ENCODE assay signal across 21 cellular contexts in the genomic region with DNA sequence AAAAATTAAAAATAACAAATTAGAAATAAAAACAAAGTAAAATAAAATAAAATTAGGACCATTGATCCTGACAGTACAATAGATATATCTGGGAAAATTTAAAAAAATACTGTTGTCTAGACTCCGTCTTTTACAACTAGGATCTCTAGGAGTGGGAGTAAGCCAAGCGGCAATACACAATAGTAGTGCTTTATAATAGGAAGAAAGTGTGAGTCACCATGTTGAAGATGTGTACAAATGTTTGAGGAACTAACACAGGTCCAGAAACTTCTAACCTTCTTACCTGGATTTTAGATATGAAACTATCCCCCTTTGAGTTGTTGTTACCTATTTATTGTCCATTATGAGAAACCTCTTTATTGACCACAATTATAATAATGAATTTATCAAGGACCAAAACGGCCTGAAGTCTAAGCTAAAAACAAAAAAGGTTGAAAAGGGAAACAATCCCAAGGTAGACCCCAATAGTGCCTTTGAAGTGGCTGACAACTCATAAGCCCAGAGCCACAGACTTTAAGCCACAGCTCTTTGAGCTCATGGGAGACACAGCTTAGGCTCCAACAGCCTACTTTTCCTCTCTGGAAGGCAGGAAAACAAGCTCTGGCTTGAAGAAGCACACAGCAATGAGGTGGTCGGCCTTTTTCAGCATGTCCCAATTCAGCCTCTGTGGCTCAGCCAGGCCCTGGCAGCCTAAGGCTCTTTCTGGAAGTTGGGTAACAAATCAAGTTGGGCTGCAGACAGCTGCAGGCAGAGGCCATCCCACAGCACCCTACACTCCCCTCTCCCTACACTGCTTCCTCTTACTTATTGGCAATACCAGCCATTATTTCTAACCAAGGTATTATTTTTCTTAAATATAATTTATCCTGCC.
DNase-seq lines count a peak whose midpoint lies in the region; ATAC-seq, FAIRE-seq and TF ChIP-seq lines count a peak whose summit lies in the region.
"Had no signal": no experiment of that assay in that cellular context is flagged by ENCODE, and none has a peak within 500 bp of the region (broad histone marks: within the 10 kb centered on the region; RNA-seq: fewer than 3 reads in every experiment).

No MANE protein-coding gene starts in this region.

- H3K27me3 Mint-ChIP-seq in MCF 10A (ENCODE audit: insufficient read depth, unreplicated experiment), result no peaks in the 10 kb centered on the region
- H3K27me3 Mint-ChIP-seq: CD4-positive, alpha-beta memory T cell had no signal

- H3K4me1 ChIP-seq in mammary epithelial cell (ENCODE audit: insufficient read depth, low read length) (no peaks in the 10 kb centered on the region), vagina (no peaks in the 10 kb centered on the region), Peyer's patch (no peaks in the 10 kb centered on the region)
- H3K4me1 ChIP-seq: BLaER1 had no signal

- TF ChIP-seq POLR2A in NB4 (IDR thresholded peaks at IDR 0.05; ENCODE audit: extremely low read depth, insufficient read length) (no peak), vagina (IDR thresholded peaks at IDR 0.05) (no peak), Peyer's patch (IDR thresholded peaks at IDR 0.05) (no peak), H54 (IDR thresholded peaks at IDR 0.05; ENCODE audit: low read depth, low read length) (no peak)

- TF ChIP-seq CTCF in MCF 10A (IDR thresholded peaks at IDR 0.05; ENCODE audit: unreplicated experiment) (no peak), mammary epithelial cell (conservative IDR thresholded peaks at IDR 0.05 in 1 of 2, IDR thresholded peaks at IDR 0.05 in 1 of 2; ENCODE audit: extremely low read depth in 1 of 2, insufficient read depth in 1 of 2, low read depth in 1 of 2, low read length in 2 of 2) (no peak), NB4 (IDR thresholded peaks at IDR 0.05; ENCODE audit: low read depth, low read length) (no peak), vagina (IDR thresholded peaks at IDR 0.05) (no peak), Peyer's patch (IDR thresholded peaks at IDR 0.05) (no peak)

- POLR2A ChIA-PET in MCF 10A (lab: Yijun Ruan, JAX), result interaction anchor here (0.6 to 0.7 kb wide), 2 partner anchors 10 to 322 kb away, joined by 3 to 4 read pairs; no protein-coding TSS in a partner anchor

- no peaks in the 10 kb centered on the region for H3K4me1 Mint-ChIP-seq in MCF 10A (ENCODE audit: insufficient read depth, unreplicated experiment)
- H3K4me1 Mint-ChIP-seq: CD4-positive, alpha-beta memory T cell had no signal

- H2AFZ ChIP-seq in mammary epithelial cell (ENCODE audit: low read depth, low read length), result no peak overlapping the region
- H2AFZ ChIP-seq: GM23338 had no signal

- dilution Hi-C loops in mammary epithelial cell (cut with HindIII; ENCODE audit: low sequenced_read_pairs), result no loop called here

- no peaks in the 10 kb centered on the region for H3K79me2 ChIP-seq in mammary epithelial cell (ENCODE audit: insufficient read depth, low read length)

- no peak overlapping the region for H3K4me2 ChIP-seq in mammary epithelial cell (ENCODE audit: insufficient read depth, low read depth, low read length)
- H3K4me2 ChIP-seq: BLaER1, GM23338 had no signal

- CTCF ChIA-PET in MCF 10A (lab: Yijun Ruan, JAX), result interaction anchor here (0.6 to 2.3 kb wide), 8 partner anchors 11 to 204 kb away, joined by 3 to 10 read pairs (median 3); no protein-coding TSS in a partner anchor
- CTCF ChIA-PET in mammary epithelial cell (lab: Charles Lee; ENCODE audit: low non-redundant PET), result no interaction called here

- H3K36me3 Mint-ChIP-seq in MCF 10A (ENCODE audit: insufficient read depth, unreplicated experiment), result no peaks in the 10 kb centered on the region
- H3K36me3 Mint-ChIP-seq: CD4-positive, alpha-beta memory T cell had no signal

- WGBS in mammary epithelial cell (ENCODE audit: low coverage, missing lambda C conversion rate), result 22% methylated on average over 4 of the region's 4 CpGs

- H4K20me1 ChIP-seq in mammary epithelial cell (ENCODE audit: insufficient read depth, low read length), result no peaks in the 10 kb centered on the region
- H4K20me1 ChIP-seq: BLaER1 had no signal

- H3K9ac ChIP-seq in mammary epithelial cell (ENCODE audit: insufficient read depth, low read length), result no peak overlapping the region
- H3K9ac ChIP-seq: BLaER1 had no signal

- intact Hi-C loops in MCF 10A (cut with micrococcal nuclease), result loop anchor here (1.0 kb wide), 1 partner anchor 397 kb away; no protein-coding TSS in a partner anchor
- intact Hi-C loops in mammary epithelial cell (cut with micrococcal nuclease), result loop anchor here (10.0 kb wide), 1 partner anchor 492 kb away; no protein-coding TSS in a partner anchor
- intact Hi-C loops in vagina (cut with DNase I), result no loop called here

- H3K9me3 Mint-ChIP-seq in MCF 10A (ENCODE audit: unreplicated experiment), result peaks cover 10% of the 10 kb centered on the region
- H3K9me3 Mint-ChIP-seq: GM23338 had no signal

- BruUV-seq in MCF 10A (replicated peaks; lab: Mats Ljungman, UMichigan) (no TSS peak), mammary epithelial cell (replicated peaks; lab: Mats Ljungman, UMichigan) (no TSS peak)

- DNase-seq in MCF 10A (ENCODE audit: unreplicated experiment) (peak; percentile 8), mammary epithelial cell (no peak), NB4 (ENCODE audit: low read depth) (peak; percentile 50), vagina (ENCODE audit: extremely low spot score in 2 of 2) (no peak), NCI-H69 (lab: John Stamatoyannopoulos, UW) (no peak), Peyer's patch (no peak), H54 (ENCODE audit: insufficient read length, low spot score) (no peak)
- DNase-seq: CD4-positive, alpha-beta memory T cell; DMS153; NCI-H1092; NCI-H1436 treated with DMSO at 0.1 percent for 48 hours; NCI-H2029; NCI-H526 had no signal

- no peak overlapping the region for H3K4me3 Mint-ChIP-seq in MCF 10A (ENCODE audit: unreplicated experiment)
- H3K4me3 Mint-ChIP-seq: CD4-positive, alpha-beta memory T cell; GM23338 had no signal

- H3K36me3 ChIP-seq in mammary epithelial cell (ENCODE audit: insufficient read depth, low read length) (no peaks in the 10 kb centered on the region), vagina (no peaks in the 10 kb centered on the region), Peyer's patch (no peaks in the 10 kb centered on the region)
- H3K36me3 ChIP-seq: BLaER1 had no signal

- in situ Hi-C loops in mammary epithelial cell (cut with MboI; ENCODE audit: low sequenced_read_pairs in 2 of 2), result no loop called here

- FAIRE-seq in H54 (lab: Jason Lieb, UNC), result no peak
- FAIRE-seq: A204.1, GM12891, GM18507, K562 had no signal

- H3K27ac ChIP-seq in mammary epithelial cell (ENCODE audit: insufficient read depth, low read depth, low read length) (no peak overlapping the region), vagina (no peak overlapping the region), Peyer's patch (no peak overlapping the region)
- H3K27ac ChIP-seq: BLaER1, RWPE1 had no signal

- H3K27me3 ChIP-seq in mammary epithelial cell (ENCODE audit: insufficient read depth, low read length) (no peaks in the 10 kb centered on the region), vagina (no peaks in the 10 kb centered on the region), Peyer's patch (no peaks in the 10 kb centered on the region)
- H3K27me3 ChIP-seq: BLaER1 had no signal

- H3K4me3 ChIP-seq in mammary epithelial cell (replicated peaks in 1 of 3; ENCODE audit: insufficient read depth in 1 of 3, low read depth in 2 of 3, low read length in 3 of 3) (no peak overlapping the region), NB4 (ENCODE audit: low read depth, low read length) (no peak overlapping the region), vagina (no peak overlapping the region), Peyer's patch (no peak overlapping the region)
- H3K4me3 ChIP-seq: BLaER1, GM23338, K562 had no signal

- ATAC-seq in esophagus mucosa, result peak; percentile 61
- ATAC-seq: GM23338, K562 had no signal

- no peak overlapping the region for H3K27ac Mint-ChIP-seq in MCF 10A (ENCODE audit: low read depth, unreplicated experiment)
- H3K27ac Mint-ChIP-seq: CD4-positive, alpha-beta memory T cell; GM23338 had no signal

- H3K9me3 ChIP-seq in mammary epithelial cell (replicated peaks; ENCODE audit: insufficient read depth, low read length), result no peaks in the 10 kb centered on the region
- H3K9me3 ChIP-seq in vagina, result no peaks in the 10 kb centered on the region
- no peaks in the 10 kb centered on the region for H3K9me3 ChIP-seq in Peyer's patch

Comparison
In these comparisons a context has a peak if more than half of its experiments do, and no peak if none do; other contexts are left out.
1. DNase-seq: peak in MCF 10A (single experiment) and NB4 (single experiment); none in mammary epithelial cell (single experiment), vagina (0 of 2), NCI-H69 (single experiment), Peyer's patch (0 of 3) and H54 (single experiment).